Comparison of ENCODE assay signal across 9 cellular contexts in genomic region chr15:76575177-76576078, GRCh38.
DNase-seq lines count a peak whose midpoint lies in the region; ATAC-seq, FAIRE-seq and TF ChIP-seq lines count a peak whose summit lies in the region.
"Had no signal": no experiment of that assay in that cellular context is flagged by ENCODE, and none has a peak within 500 bp of the region (broad histone marks: within the 10 kb centered on the region; RNA-seq: fewer than 3 reads in every experiment).

No MANE protein-coding gene starts in this region.

- H3F3A ChIP-seq in smooth muscle cell (ENCODE audit: low read depth): no peaks in the 10 kb centered on the region

- H4K20me1 ChIP-seq in smooth muscle cell (ENCODE audit: low read depth): no peaks in the 10 kb centered on the region

- no peak overlapping the region for H3K9ac ChIP-seq in smooth muscle cell (ENCODE audit: low read depth)
- H3K9ac ChIP-seq in mesendoderm (ENCODE audit: low read length): no peak overlapping the region

- H3K27me3 ChIP-seq in smooth muscle cell (ENCODE audit: low read depth): no peaks in the 10 kb centered on the region
- H3K27me3 ChIP-seq in mesendoderm (ENCODE audit: insufficient read depth, low read length, poor library complexity): no peaks in the 10 kb centered on the region

- H3K4me2 ChIP-seq in smooth muscle cell (no peak overlapping the region), mesendoderm (ENCODE audit: low read length) (no peak overlapping the region)

- H3K9me3 ChIP-seq in smooth muscle cell (replicated peaks; ENCODE audit: low read depth): no peaks in the 10 kb centered on the region

- no peak overlapping the region for H3K4me3 ChIP-seq in smooth muscle cell
- H3K4me3 ChIP-seq in mesendoderm (ENCODE audit: low read length): no peak overlapping the region
- H3K4me3 ChIP-seq: SK-N-MC had no signal

- FAIRE-seq in frontal cortex (lab: Jason Lieb, UNC): no peak

- H3K23ac ChIP-seq in mesendoderm (ENCODE audit: low read length): no peak overlapping the region

- H2BK120ac ChIP-seq in mesendoderm (ENCODE audit: low read depth, low read length): no peak overlapping the region

- no peak overlapping the region for H4K8ac ChIP-seq in mesendoderm (ENCODE audit: low read depth, low read length)

- H3K18ac ChIP-seq in mesendoderm (ENCODE audit: low read length): no peak overlapping the region

- no peak overlapping the region for H4K5ac ChIP-seq in mesendoderm (ENCODE audit: low read length)

- H3K79me2 ChIP-seq in smooth muscle cell (ENCODE audit: low read depth) (no peaks in the 10 kb centered on the region), mesendoderm (ENCODE audit: control insufficient read depth, insufficient read depth, low read length) (no peaks in the 10 kb centered on the region)

- DNase-seq in dedifferentiated amniotic fluid mesenchymal stem cell (ENCODE audit: extremely low spot score): peak; percentile 12
- no peak for DNase-seq in smooth muscle cell (lab: John Stamatoyannopoulos, UW; ENCODE audit: unreplicated experiment)
- no peak for DNase-seq in HPDE6-E6E7 (ENCODE audit: extremely low spot score)
- no peak for DNase-seq in mesendoderm
- no peak for DNase-seq in frontal cortex (ENCODE audit: low spot score in 2 of 2)

- no peak overlapping the region for H3K4ac ChIP-seq in mesendoderm (ENCODE audit: low read depth, low read length)

- H3K56ac ChIP-seq in mesendoderm (ENCODE audit: low read length): no peak overlapping the region

- ATAC-seq in GM18508 (IDR thresholded peaks at IDR 0.05; ENCODE audit: insufficient read depth, unreplicated experiment) (peak; percentile 70), GM21390 (IDR thresholded peaks at IDR 0.05; ENCODE audit: unreplicated experiment) (peak; percentile 92), HG03280 (IDR thresholded peaks at IDR 0.05; ENCODE audit: unreplicated experiment) (peak; percentile 58)

- 93% methylated on average over 3 of the region's 3 CpGs for WGBS in smooth muscle cell (ENCODE audit: low lambda C conversion rate)
- WGBS in mesendoderm (ENCODE audit: extremely low coverage, insufficient coverage, low lambda C conversion rate): no CpG with 5 or more reads among the region's 3 CpGs

- H3K27ac ChIP-seq in smooth muscle cell (ENCODE audit: low read depth) (no peak overlapping the region), mesendoderm (ENCODE audit: low read depth, low read length) (no peak overlapping the region)
- H3K27ac ChIP-seq: SK-N-MC had no signal

- H3K36me3 ChIP-seq in smooth muscle cell (ENCODE audit: low read depth) (no peaks in the 10 kb centered on the region), mesendoderm (ENCODE audit: control insufficient read depth, insufficient read depth, low read length) (no peaks in the 10 kb centered on the region)

- H3K4me1 ChIP-seq in smooth muscle cell (ENCODE audit: low read depth): no peaks in the 10 kb centered on the region
- H3K4me1 ChIP-seq in mesendoderm (ENCODE audit: control insufficient read depth, low read depth, low read length): no peaks in the 10 kb centered on the region

- no peak overlapping the region for H2BK15ac ChIP-seq in mesendoderm (replicated peaks; ENCODE audit: low read depth)

- no peak for TF ChIP-seq CTCF in smooth muscle cell (IDR thresholded peaks at IDR 0.05; ENCODE audit: borderline replicate concordance, insufficient read depth, poor library complexity, severe bottlenecking)

- H2AK5ac ChIP-seq in mesendoderm (ENCODE audit: low read length): no peak overlapping the region

- no peak overlapping the region for H2BK5ac ChIP-seq in mesendoderm (ENCODE audit: low read length)

- no peak overlapping the region for H2AFZ ChIP-seq in smooth muscle cell (ENCODE audit: low read depth)

- no peaks in the 10 kb centered on the region for H3K79me1 ChIP-seq in mesendoderm (ENCODE audit: low read length)
